ENCODE assay signal across 5 cellular contexts in genomic region chr11:56143681-56144080, GRCh38. TPM values are rescaled to one million over a fixed set of nuclear protein-coding genes. Genes with fewer than 3 reads are reported as not detected.
"Had no signal": no experiment of that assay in that cellular context is flagged by ENCODE, and none has a peak within 500 bp of the region (broad histone marks: within the 10 kb centered on the region; RNA-seq: fewer than 3 reads in every experiment).

No MANE protein-coding gene starts in this region.

RNA-seq across cellular contexts. Expression of gene OR8J3, which starts 3.7 kb away (rescaled TPM):
- total RNA-seq: HepG2, HT-29, HT1080, IMR-90, K562 had no signal

RNA-seq across cellular contexts. Expression of gene OR8K5, which starts 16.4 kb away (rescaled TPM):
- total RNA-seq: HepG2, HT-29, HT1080, IMR-90, K562 had no signal

RNA-seq across cellular contexts. Expression of gene OR8H3, which starts 21.5 kb away (rescaled TPM):
- total RNA-seq: HepG2, HT-29, HT1080, IMR-90, K562 had no signal

RNA-seq across cellular contexts. Expression of gene OR5J2, which starts 32.7 kb away (rescaled TPM):
- total RNA-seq: HepG2, HT-29, HT1080, IMR-90, K562 had no signal

RNA-seq across cellular contexts. Expression of gene OR8H2, which starts 40.2 kb away (rescaled TPM):
- total RNA-seq: HepG2, HT-29, HT1080, IMR-90, K562 had no signal
